1 cellular context compared by ENCODE assay signal in the genomic region with DNA sequence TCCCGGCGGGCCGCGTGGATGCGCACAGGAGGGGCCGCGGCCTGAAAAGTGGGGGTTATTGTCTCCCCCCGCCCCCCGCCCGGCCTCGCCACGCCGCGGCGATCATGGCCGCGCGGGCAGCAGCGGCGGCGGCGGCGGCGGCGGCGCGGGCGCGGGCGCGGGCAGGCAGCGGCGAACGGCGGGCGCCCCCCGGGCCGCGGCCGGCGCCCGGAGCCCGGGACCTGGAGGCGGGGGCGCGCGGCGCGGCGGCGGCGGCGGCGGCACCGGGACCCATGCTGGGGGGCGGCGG.
TF ChIP-seq lines count a peak whose summit lies in the region.

No MANE protein-coding gene starts in this region.

TF ChIP-seq in WTC11, 78 proteins besides CTCF, POLR2A, EP300 and RAD21 (continued from another document):
- TF ChIP-seq, protein P1, sequence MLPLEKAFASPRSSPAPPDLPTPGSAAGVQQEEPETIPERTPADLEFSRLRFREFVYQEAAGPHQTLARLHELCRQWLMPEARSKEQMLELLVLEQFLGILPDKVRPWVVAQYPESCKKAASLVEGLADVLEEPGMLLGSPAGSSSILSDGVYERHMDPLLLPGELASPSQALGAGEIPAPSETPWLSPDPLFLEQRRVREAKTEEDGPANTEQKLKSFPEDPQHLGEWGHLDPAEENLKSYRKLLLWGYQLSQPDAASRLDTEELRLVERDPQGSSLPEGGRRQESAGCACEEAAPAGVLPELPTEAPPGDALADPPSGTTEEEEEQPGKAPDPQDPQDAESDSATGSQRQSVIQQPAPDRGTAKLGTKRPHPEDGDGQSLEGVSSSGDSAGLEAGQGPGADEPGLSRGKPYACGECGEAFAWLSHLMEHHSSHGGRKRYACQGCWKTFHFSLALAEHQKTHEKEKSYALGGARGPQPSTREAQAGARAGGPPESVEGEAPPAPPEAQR (CRISPR knock-in tag; IDR thresholded peaks at IDR 0.05): no peak
- TF ChIP-seq IRF2 (CRISPR knock-in tag; IDR thresholded peaks at IDR 0.05; ENCODE audit: borderline replicate concordance, low read depth) (no peak), ESRRA (CRISPR knock-in tag; IDR thresholded peaks at IDR 0.05; ENCODE audit: borderline replicate concordance) (no peak), GRHL2 (CRISPR knock-in tag; IDR thresholded peaks at IDR 0.05; ENCODE audit: insufficient replicate concordance, severe bottlenecking) (no peak), ZNF671 (CRISPR knock-in tag; IDR thresholded peaks at IDR 0.05) (no peak), FOXK1 (CRISPR knock-in tag; IDR thresholded peaks at IDR 0.05) (no peak)
- TF ChIP-seq, protein P2, sequence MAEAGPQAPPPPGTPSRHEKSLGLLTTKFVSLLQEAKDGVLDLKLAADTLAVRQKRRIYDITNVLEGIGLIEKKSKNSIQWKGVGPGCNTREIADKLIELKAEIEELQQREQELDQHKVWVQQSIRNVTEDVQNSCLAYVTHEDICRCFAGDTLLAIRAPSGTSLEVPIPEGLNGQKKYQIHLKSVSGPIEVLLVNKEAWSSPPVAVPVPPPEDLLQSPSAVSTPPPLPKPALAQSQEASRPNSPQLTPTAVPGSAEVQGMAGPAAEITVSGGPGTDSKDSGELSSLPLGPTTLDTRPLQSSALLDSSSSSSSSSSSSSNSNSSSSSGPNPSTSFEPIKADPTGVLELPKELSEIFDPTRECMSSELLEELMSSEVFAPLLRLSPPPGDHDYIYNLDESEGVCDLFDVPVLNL (CRISPR knock-in tag; IDR thresholded peaks at IDR 0.05; ENCODE audit: borderline replicate concordance, low read depth): no peak
